19 cellular contexts compared by ENCODE assay signal in the genomic region with DNA sequence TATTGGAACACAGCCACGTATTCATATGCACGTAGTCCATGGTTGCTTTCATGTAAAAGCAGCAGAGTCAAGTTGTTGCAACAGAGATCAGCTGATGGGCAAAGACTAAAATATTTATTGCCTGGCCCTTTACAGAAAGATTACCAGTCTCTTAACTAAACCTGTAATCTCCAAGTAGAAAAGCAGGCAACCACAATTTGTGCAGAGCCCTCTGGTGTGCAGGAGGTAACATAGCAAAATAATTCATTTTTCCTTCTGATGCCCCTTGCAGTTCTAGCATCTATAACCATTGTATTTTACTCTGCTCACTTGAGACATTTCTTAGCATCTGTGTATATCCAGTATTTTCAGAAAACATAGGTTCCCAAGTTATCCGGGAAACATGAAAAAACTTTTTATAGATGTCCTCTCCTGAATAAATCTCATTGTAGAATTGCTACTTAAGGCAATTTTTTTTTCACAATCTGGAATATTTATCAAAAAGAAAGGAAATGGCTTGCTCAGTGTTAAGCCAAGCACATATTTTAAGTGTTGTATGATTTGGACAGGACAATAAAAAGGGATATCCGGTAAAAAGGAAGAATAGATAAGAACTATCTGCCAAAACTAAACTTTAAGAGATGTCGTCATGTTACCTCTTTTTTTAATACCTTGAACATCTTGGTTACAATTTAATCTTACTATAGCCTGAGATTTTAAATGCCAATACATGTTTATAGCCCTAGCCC.
A peak's percentile ranks its signal among the peaks of the same experiment; 100 is the strongest.
DNase-seq lines count a peak whose midpoint lies in the region; ATAC-seq and TF ChIP-seq lines count a peak whose summit lies in the region.
"Had no signal": no experiment of that assay in that cellular context is flagged by ENCODE, and none has a peak within 500 bp of the region (broad histone marks: within the 10 kb centered on the region; RNA-seq: fewer than 3 reads in every experiment).

No MANE protein-coding gene starts in this region.

- no peaks in the 10 kb centered on the region for H3K36me3 Mint-ChIP-seq in endothelial cell (ENCODE audit: low read depth, unreplicated experiment)
- H3K36me3 Mint-ChIP-seq: CD4-positive, alpha-beta memory T cell had no signal

- no peak overlapping the region for H3K4me3 Mint-ChIP-seq in endothelial cell (ENCODE audit: unreplicated experiment)
- H3K4me3 Mint-ChIP-seq: activated CD4-positive, alpha-beta memory T cell treated with anti-CD3 and anti-CD28 coated beads, Interleukin-2, amount 10 ng/mL, durations not matched to agents 7 days and 5 days; CD4-positive, alpha-beta memory T cell had no signal

- H2AFZ ChIP-seq in OCI-LY3 (ENCODE audit: low read depth, low read length): no peak overlapping the region

- H3K27ac ChIP-seq in cardiac muscle cell (no peak overlapping the region), right cardiac atrium (ENCODE audit: low read length) (no peak overlapping the region), OCI-LY3 (ENCODE audit: low read length) (no peak overlapping the region), upper lobe of right lung (no peak overlapping the region), gastroesophageal sphincter (no peak overlapping the region)
- H3K27ac ChIP-seq: epithelial cell of prostate, right lobe of liver, tibial nerve had no signal

- peaks cover 9% of the 10 kb centered on the region for H3K4me1 ChIP-seq in cardiac muscle cell (ENCODE audit: low read depth)
- no peaks in the 10 kb centered on the region for H3K4me1 ChIP-seq in right cardiac atrium (ENCODE audit: control insufficient read depth, insufficient read depth, low read length)
- no peaks in the 10 kb centered on the region for H3K4me1 ChIP-seq in OCI-LY3 (ENCODE audit: low read length)
- H3K4me1 ChIP-seq in upper lobe of right lung: peaks cover 7% of the 10 kb centered on the region
- H3K4me1 ChIP-seq in gastroesophageal sphincter: peaks cover 3 to 32% (median 11%) of the 10 kb centered on the region in 3 donors
- H3K4me1 ChIP-seq: HAP-1 had no signal

- TF ChIP-seq CTCF in cardiac muscle cell (IDR thresholded peaks at IDR 0.05; ENCODE audit: low read depth, low read length) (peak; percentile 2), OCI-LY3 (IDR thresholded peaks at IDR 0.05; ENCODE audit: low read depth, low read length) (peak; percentile 17; the same call in 1 of the 2 replicates), fibroblast of pulmonary artery (IDR thresholded peaks at IDR 0.05; ENCODE audit: low read length, missing control alignments) (peak; percentile 25), upper lobe of right lung (IDR thresholded peaks at IDR 0.05) (peak; percentile 14), gastroesophageal sphincter (IDR thresholded peaks at IDR 0.05) (peak in 1 of 4 experiments; percentile 10), endothelial cell (IDR thresholded peaks at IDR 0.05; ENCODE audit: unreplicated experiment) (no peak)

- H3K9me3 ChIP-seq in cardiac muscle cell (ENCODE audit: low read depth): no peaks in the 10 kb centered on the region
- no peaks in the 10 kb centered on the region for H3K9me3 ChIP-seq in right cardiac atrium (ENCODE audit: control insufficient read depth, low read length)
- H3K9me3 ChIP-seq in OCI-LY3 (ENCODE audit: insufficient read depth, low read length): no peaks in the 10 kb centered on the region
- no peaks in the 10 kb centered on the region for H3K9me3 ChIP-seq in upper lobe of right lung
- no peaks in the 10 kb centered on the region for H3K9me3 ChIP-seq in gastroesophageal sphincter
- H3K9me3 ChIP-seq: HAP-1, right lobe of liver, tibial nerve had no signal

- no peak overlapping the region for H3K9ac ChIP-seq in OCI-LY3 (ENCODE audit: low read length)

- no peak overlapping the region for H3K4me2 ChIP-seq in OCI-LY3 (ENCODE audit: low read length)

- no peak for DNase-seq in cardiac muscle cell (ENCODE audit: low read depth in 1 of 2, low spot score in 1 of 2)
- no peak for DNase-seq in right cardiac atrium
- peak; percentile 25 for DNase-seq in fibroblast of pulmonary artery (ENCODE audit: low read depth)
- DNase-seq in upper lobe of right lung: no peak
- DNase-seq in activated T-cell treated with anti-CD3 and anti-CD28 coated beads for 4 hours: no peak
- DNase-seq in endothelial cell (ENCODE audit: low spot score): no peak
- DNase-seq: activated CD4-positive, alpha-beta memory T cell treated with anti-CD3 and anti-CD28 coated beads, Interleukin-2, amount 10 ng/mL, durations not matched to agents 7 days and 5 days; activated naive CD4-positive, alpha-beta T cell treated with anti-CD3 and anti-CD28 coated beads, Interleukin-2, amount 50 U/mL, for 16 hours; activated T-cell treated with anti-CD3 and anti-CD28 coated beads, Interleukin-2, amount 50 U/mL, for 48 hours; CD4-positive, alpha-beta memory T cell; NCI-H1417 treated with DMSO at 0.1 percent for 48 hours; occipital lobe; right lobe of liver; stimulated activated naive CD4-positive, alpha-beta T cell had no signal

- no peak overlapping the region for H3K27ac Mint-ChIP-seq in endothelial cell (ENCODE audit: unreplicated experiment)
- H3K27ac Mint-ChIP-seq: activated CD4-positive, alpha-beta memory T cell treated with anti-CD3 and anti-CD28 coated beads, Interleukin-2, amount 10 ng/mL, durations not matched to agents 7 days and 5 days; CD4-positive, alpha-beta memory T cell had no signal

- WGBS in right cardiac atrium: 57% methylated on average over 5 of the region's 5 CpGs
- 58 to 62% methylated on average over 5 of the region's 5 CpGs for WGBS in gastroesophageal sphincter (ENCODE audit: low coverage in 1 of 2), 2 donors

- TF ChIP-seq POLR2A in gastroesophageal sphincter (IDR thresholded peaks at IDR 0.05): no peak

- no peak for ATAC-seq in right cardiac atrium
- no peak for ATAC-seq in upper lobe of right lung
- ATAC-seq in gastroesophageal sphincter: no peak

- no peaks in the 10 kb centered on the region for H3K36me3 ChIP-seq in cardiac muscle cell
- H3K36me3 ChIP-seq in OCI-LY3 (replicated peaks; ENCODE audit: low read depth, low read length): no peaks in the 10 kb centered on the region
- no peaks in the 10 kb centered on the region for H3K36me3 ChIP-seq in upper lobe of right lung
- H3K36me3 ChIP-seq in gastroesophageal sphincter: no peaks in the 10 kb centered on the region
- H3K36me3 ChIP-seq: HAP-1, right lobe of liver, tibial nerve had no signal

- H3K27me3 ChIP-seq in cardiac muscle cell: no peaks in the 10 kb centered on the region
- no peaks in the 10 kb centered on the region for H3K27me3 ChIP-seq in right cardiac atrium (ENCODE audit: control insufficient read depth, insufficient read depth)
- H3K27me3 ChIP-seq in OCI-LY3 (ENCODE audit: low read depth, low read length): no peaks in the 10 kb centered on the region
- H3K27me3 ChIP-seq in upper lobe of right lung: no peaks in the 10 kb centered on the region
- H3K27me3 ChIP-seq in gastroesophageal sphincter: no peaks in the 10 kb centered on the region
- H3K27me3 ChIP-seq: right lobe of liver, tibial nerve had no signal

- no peak for TF ChIP-seq EP300 in gastroesophageal sphincter (IDR thresholded peaks at IDR 0.05)

- intact Hi-C loops in right cardiac atrium (cut with DNase I): no loop called here
- intact Hi-C loops in upper lobe of right lung (cut with DNase I): no loop called here

- H3K79me2 ChIP-seq in OCI-LY3 (ENCODE audit: low read length): no peaks in the 10 kb centered on the region

- no peaks in the 10 kb centered on the region for H3K9me3 Mint-ChIP-seq in endothelial cell (ENCODE audit: unreplicated experiment)
- H3K9me3 Mint-ChIP-seq: activated CD4-positive, alpha-beta memory T cell treated with anti-CD3 and anti-CD28 coated beads, Interleukin-2, amount 10 ng/mL, durations not matched to agents 7 days and 5 days had no signal

- no peaks in the 10 kb centered on the region for H4K20me1 ChIP-seq in OCI-LY3 (ENCODE audit: insufficient read depth, low read length)

- no peak overlapping the region for H3K4me3 ChIP-seq in cardiac muscle cell
- no peak overlapping the region for H3K4me3 ChIP-seq in right cardiac atrium (ENCODE audit: low read length)
- H3K4me3 ChIP-seq in OCI-LY3 (ENCODE audit: low read length): no peak overlapping the region
- H3K4me3 ChIP-seq in fibroblast of pulmonary artery (replicated peaks; ENCODE audit: low read depth, low read length): no peak overlapping the region
- no peak overlapping the region for H3K4me3 ChIP-seq in upper lobe of right lung
- no peak overlapping the region for H3K4me3 ChIP-seq in gastroesophageal sphincter
- H3K4me3 ChIP-seq: HAP-1, right lobe of liver, tibial nerve had no signal

- no peaks in the 10 kb centered on the region for H3K4me1 Mint-ChIP-seq in endothelial cell (ENCODE audit: unreplicated experiment)
- H3K4me1 Mint-ChIP-seq: activated CD4-positive, alpha-beta memory T cell treated with anti-CD3 and anti-CD28 coated beads, Interleukin-2, amount 10 ng/mL, durations not matched to agents 7 days and 5 days; CD4-positive, alpha-beta memory T cell had no signal

- H3K27me3 Mint-ChIP-seq in endothelial cell (ENCODE audit: unreplicated experiment): no peaks in the 10 kb centered on the region
- H3K27me3 Mint-ChIP-seq: activated CD4-positive, alpha-beta memory T cell treated with anti-CD3 and anti-CD28 coated beads, Interleukin-2, amount 10 ng/mL, durations not matched to agents 7 days and 5 days; CD4-positive, alpha-beta memory T cell had no signal
